ENCODE assay signal across 24 cellular contexts in the genomic region with DNA sequence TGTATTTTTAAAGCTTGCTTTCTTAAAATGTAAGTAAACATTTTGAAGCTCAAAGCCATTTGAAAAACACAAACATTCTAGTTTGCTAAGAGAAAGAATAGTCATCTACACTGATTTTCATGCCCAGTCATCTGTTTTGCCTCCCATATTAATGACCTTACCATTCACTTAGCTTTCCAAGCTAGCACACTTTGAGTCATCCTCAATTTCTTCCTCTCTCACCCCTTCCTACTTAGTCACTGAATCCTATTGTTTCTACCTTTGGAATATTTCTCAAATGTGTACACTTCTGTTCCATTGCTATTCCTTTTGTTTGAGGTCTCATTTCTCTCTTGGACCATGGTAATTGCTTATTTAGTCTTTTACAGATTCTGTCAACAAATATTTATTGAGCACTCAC. TPM values are rescaled to one million over a fixed set of nuclear protein-coding genes. Genes with fewer than 3 reads are reported as not detected.
"Had no signal": no experiment of that assay in that cellular context is flagged by ENCODE, and none has a peak within 500 bp of the region (broad histone marks: within the 10 kb centered on the region; RNA-seq: fewer than 3 reads in every experiment).

No MANE protein-coding gene starts in this region.

- H3K9me3 Mint-ChIP-seq: activated B cell treated with CpG ODN at 0.5 μM for 24 hours; activated CD4-positive, alpha-beta memory T cell treated with anti-CD3 and anti-CD28 coated beads for 36 hours; activated T-helper 1 cell treated with anti-CD3 and anti-CD28 coated beads, Interleukin-12 subunit alpha, Interleukin-12 subunit beta, Interleukin-2, Interleukin-4 antibody, amounts not matched to agents 30 ng/mL and 10 ng/mL and 1 ng/mL, durations not matched to agents 14 hours and 24 hours and 36 hours; dendritic cell treated with granulocyte-macrophage colony-stimulating factor and Interleukin-4, amounts not matched to agents 40 ng/mL and 50 ng/mL, for 4 days; nephron progenitor cell; T-helper 2 cell treated with Interferon-gamma antibody and Interleukin-4, amounts not matched to agents 5 μg/mL and 100 μg/mL, for 36 hours had no signal

- H3K36me3 ChIP-seq: adrenal gland, gastrocnemius medialis, left ventricle myocardium inferior, tibial artery had no signal

- ATAC-seq: activated naive CD4-positive, alpha-beta T cell treated with anti-CD3 and anti-CD28 coated beads, Interleukin-2, amount 50 U/mL, for 72 hours; gastrocnemius medialis; stimulated activated naive CD8-positive, alpha-beta T cell treated with anti-CD3 and anti-CD28 coated beads, Interleukin-15, Interleukin-2, amounts not matched to agents 100 U/mL and 50 U/mL, for 24 hours had no signal

- H3K27me3 ChIP-seq: adrenal gland had no signal

- H3K27ac Mint-ChIP-seq: activated B cell treated with CpG ODN at 0.5 μM for 24 hours; activated CD4-positive, alpha-beta memory T cell treated with anti-CD3 and anti-CD28 coated beads for 36 hours; activated naive CD4-positive, alpha-beta T cell treated with anti-CD3 and anti-CD28 coated beads, Interleukin-2, amount 50 U/mL, for 72 hours; activated T-helper 1 cell treated with anti-CD3 and anti-CD28 coated beads, Interleukin-12 subunit alpha, Interleukin-12 subunit beta, Interleukin-2, Interleukin-4 antibody, amounts not matched to agents 30 ng/mL and 10 ng/mL and 1 ng/mL, durations not matched to agents 14 hours and 24 hours and 36 hours; dendritic cell treated with granulocyte-macrophage colony-stimulating factor and Interleukin-4, amounts not matched to agents 40 ng/mL and 50 ng/mL, for 4 days; nephron progenitor cell; T-helper 2 cell treated with Interferon-gamma antibody and Interleukin-4, amounts not matched to agents 5 μg/mL and 100 μg/mL, for 36 hours had no signal

- H3K27ac ChIP-seq: adrenal gland, gastrocnemius medialis, left ventricle myocardium inferior, tibial artery had no signal

- H3K4me1 ChIP-seq: adrenal gland, gastrocnemius medialis, left ventricle myocardium inferior, tibial artery had no signal

- H3K4me3 Mint-ChIP-seq: activated B cell treated with CpG ODN at 0.5 μM for 24 hours; activated CD4-positive, alpha-beta memory T cell treated with anti-CD3 and anti-CD28 coated beads for 36 hours; activated T-helper 1 cell treated with anti-CD3 and anti-CD28 coated beads, Interleukin-12 subunit alpha, Interleukin-12 subunit beta, Interleukin-2, Interleukin-4 antibody, amounts not matched to agents 30 ng/mL and 10 ng/mL and 1 ng/mL, durations not matched to agents 14 hours and 24 hours and 36 hours; dendritic cell treated with granulocyte-macrophage colony-stimulating factor and Interleukin-4, amounts not matched to agents 40 ng/mL and 50 ng/mL, for 4 days; nephron progenitor cell; T-helper 2 cell treated with Interferon-gamma antibody and Interleukin-4, amounts not matched to agents 5 μg/mL and 100 μg/mL, for 36 hours had no signal

- H3K4me1 Mint-ChIP-seq: activated B cell treated with CpG ODN at 0.5 μM for 24 hours had no signal

- H3K4me3 ChIP-seq: adrenal gland, gastrocnemius medialis, left ventricle myocardium inferior, tibial artery had no signal

- H3K36me3 Mint-ChIP-seq: activated CD4-positive, alpha-beta memory T cell treated with anti-CD3 and anti-CD28 coated beads for 36 hours; activated naive CD4-positive, alpha-beta T cell treated with anti-CD3 and anti-CD28 coated beads, Interleukin-2, amount 50 U/mL, for 72 hours had no signal

- DNase-seq: activated B cell treated with CpG ODN at 0.5 μM for 24 hours; activated CD4-positive, alpha-beta memory T cell treated with anti-CD3 and anti-CD28 coated beads for 36 hours; activated CD4-positive, alpha-beta T cell treated with anti-CD3 and anti-CD28 coated beads for 4 hours; activated gamma-delta T cell treated with Interleukin-2 at 50 U/mL for 16 hours; activated T-cell treated with anti-CD3 and anti-CD28 coated beads for 4 hours; adrenal gland; effector CD8-positive, alpha-beta T cell; gastrocnemius medialis; head of caudate nucleus; left ventricle myocardium inferior; nephron progenitor cell; nucleus accumbens; retina; stimulated activated CD4-positive, alpha-beta T cell treated with anti-CD3 and anti-CD28 coated beads, Interleukin-12 subunit alpha, Interleukin-12 subunit beta, amount 100 ng/mL, for 4 hours; stimulated activated CD4-positive, alpha-beta T cell treated with anti-CD3 and anti-CD28 coated beads, Interleukin-2, amount 100 ng/mL, for 24 hours; stimulated activated naive CD8-positive, alpha-beta T cell treated with anti-CD3 and anti-CD28 coated beads, Interleukin-15, Interleukin-2, amounts not matched to agents 100 U/mL and 50 U/mL, for 24 hours; substantia nigra; tibial artery had no signal

- H3K9me3 ChIP-seq: adrenal gland, gastrocnemius medialis, left ventricle myocardium inferior, tibial artery had no signal

RNA-seq across cellular contexts. Expression of a gene that starts 7.3 kb away (rescaled TPM):
- total RNA-seq: activated B cell treated with CpG ODN at 0.5 μM for 24 hours; activated CD4-positive, alpha-beta memory T cell treated with anti-CD3 and anti-CD28 coated beads for 36 hours; activated naive CD4-positive, alpha-beta T cell treated with anti-CD3 and anti-CD28 coated beads, Interleukin-2, amount 50 U/mL, for 72 hours; activated T-helper 1 cell treated with anti-CD3 and anti-CD28 coated beads, Interleukin-12 subunit alpha, Interleukin-12 subunit beta, Interleukin-2, Interleukin-4 antibody, amounts not matched to agents 30 ng/mL and 10 ng/mL and 1 ng/mL, durations not matched to agents 14 hours and 24 hours and 36 hours; chondrocyte; myocyte had no signal
